In genomic region chr1:23691499-23692307, GRCh38 we compare ENCODE assay signal across 1 cellular context.
TF ChIP-seq lines count a peak whose summit lies in the region.

Gene RPL11, plus strand, starts transcription at chr1:23691806. Its CDS starts 18 bp downstream, at chr1:23691824.

TF ChIP-seq in HepG2, 621 proteins besides CTCF, POLR2A, EP300 and RAD21 (continued from another document and continues in another):
- TF ChIP-seq ZNF770 (CRISPR knock-in tag; IDR thresholded peaks at IDR 0.05) (0 out of 2 replicates have a peak, but pooled peaks have one; percentile 25), ZNF468 (CRISPR knock-in tag; IDR thresholded peaks at IDR 0.05) (no peak), SRSF1 (optimal IDR thresholded peaks at IDR 0.05; ENCODE audit: low read depth, low read length) (peak; percentile 95), NR2F2 (IDR thresholded peaks at IDR 0.05; ENCODE audit: borderline replicate concordance, low read depth) (peak; percentile 56; the same call in 1 of the 2 replicates), TFDP2 (CRISPR knock-in tag; IDR thresholded peaks at IDR 0.05) (no peak; the same call in none of the 2 replicates), TBL1XR1 (IDR thresholded peaks at IDR 0.05; ENCODE audit: borderline replicate concordance, low read length, partially characterized antibody) (peak; percentile 41), ZKSCAN8 (CRISPR knock-in tag; IDR thresholded peaks at IDR 0.05; ENCODE audit: borderline replicate concordance) (no peak), ZNF556 (CRISPR knock-in tag; IDR thresholded peaks at IDR 0.05; ENCODE audit: borderline replicate concordance) (peak; percentile 81; the same call in 1 of the 2 replicates), CREBL2 (CRISPR knock-in tag; IDR thresholded peaks at IDR 0.05; ENCODE audit: borderline replicate concordance) (no peak; the same call in 1 of the 2 replicates), ZNF720 (CRISPR knock-in tag; IDR thresholded peaks at IDR 0.05) (no peak), MTERF4 (CRISPR knock-in tag; IDR thresholded peaks at IDR 0.05) (0 out of 2 replicates have a peak, but pooled peaks have one; percentile 96), TMF1 (CRISPR knock-in tag; IDR thresholded peaks at IDR 0.05; ENCODE audit: low read depth) (peak; percentile 73), SIN3B (IDR thresholded peaks at IDR 0.05; ENCODE audit: low read length) (peak; percentile 16; the same call in 1 of the 2 replicates), SMYD3 (CRISPR knock-in tag; IDR thresholded peaks at IDR 0.05) (no peak), RXRB (CRISPR knock-in tag; IDR thresholded peaks at IDR 0.05; ENCODE audit: borderline replicate concordance) (0 out of 2 replicates have a peak, but pooled peaks have one; percentile 20), HBP1 (CRISPR knock-in tag; IDR thresholded peaks at IDR 0.05; ENCODE audit: low read depth) (peak; percentile 81; the same call in 1 of the 2 replicates), ZNF138 (CRISPR knock-in tag; IDR thresholded peaks at IDR 0.05; ENCODE audit: low read depth) (peak; percentile 76; the same call in 1 of the 2 replicates), CHD4 (IDR thresholded peaks at IDR 0.05; ENCODE audit: borderline replicate concordance, low read length) (no peak), ELF4 (CRISPR knock-in tag; IDR thresholded peaks at IDR 0.05; ENCODE audit: borderline replicate concordance) (peak; percentile 91; the same call in 1 of the 2 replicates), ZNF850 (CRISPR knock-in tag; conservative IDR thresholded peaks at IDR 0.05) (no peak), ZNF432 (CRISPR knock-in tag; IDR thresholded peaks at IDR 0.05; ENCODE audit: borderline replicate concordance) (no peak), ZNF691 (CRISPR knock-in tag; IDR thresholded peaks at IDR 0.05; ENCODE audit: borderline replicate concordance, low read depth) (no peak), NR1H2 (CRISPR knock-in tag; IDR thresholded peaks at IDR 0.05; ENCODE audit: borderline replicate concordance, low read depth) (no peak), ZBTB3 (CRISPR knock-in tag; IDR thresholded peaks at IDR 0.05; ENCODE audit: borderline replicate concordance, low read depth) (no peak), ZNF101 (CRISPR knock-in tag; IDR thresholded peaks at IDR 0.05; ENCODE audit: borderline replicate concordance, low read depth) (no peak), HCFC1 (IDR thresholded peaks at IDR 0.05; ENCODE audit: low read depth, low read length) (peak; percentile 46; the same call in 1 of the 2 replicates), ZEB1 (IDR thresholded peaks at IDR 0.05; ENCODE audit: insufficient replicate concordance, low read depth) (no peak), ZNF530 (CRISPR knock-in tag; IDR thresholded peaks at IDR 0.05; ENCODE audit: low read depth) (no peak), NFYC (CRISPR knock-in tag; IDR thresholded peaks at IDR 0.05) (no peak; the same call in 1 of the 2 replicates), AGO2 (optimal IDR thresholded peaks at IDR 0.05; ENCODE audit: low read depth, low read length) (peak; percentile 91), ZNF30 (CRISPR knock-in tag; IDR thresholded peaks at IDR 0.05) (no peak), HES4 (CRISPR knock-in tag; IDR thresholded peaks at IDR 0.05; ENCODE audit: borderline replicate concordance) (peak; percentile 45), ZNF451 (CRISPR knock-in tag; IDR thresholded peaks at IDR 0.05) (0 out of 2 replicates have a peak, but pooled peaks have one; percentile 40), FOXM1 (CRISPR knock-in tag; IDR thresholded peaks at IDR 0.05) (no peak), SKIL (CRISPR knock-in tag; IDR thresholded peaks at IDR 0.05; ENCODE audit: borderline replicate concordance) (no peak), MIER2 (CRISPR knock-in tag; IDR thresholded peaks at IDR 0.05) (peak; percentile 50; the same call in 1 of the 2 replicates), RXRA (CRISPR knock-in tag; IDR thresholded peaks at IDR 0.05) (peak; percentile 76; the same call in 1 of the 2 replicates), MBNL3 (CRISPR knock-in tag; conservative IDR thresholded peaks at IDR 0.05) (no peak), ZIK1 (CRISPR knock-in tag; IDR thresholded peaks at IDR 0.05; ENCODE audit: borderline replicate concordance, low read depth) (peak; percentile 59; the same call in 1 of the 2 replicates), ELF3 (CRISPR knock-in tag; IDR thresholded peaks at IDR 0.05) (peak; percentile 86), EZH2 (conservative IDR thresholded peaks at IDR 0.05; ENCODE audit: low read depth, low read length) (no peak), CEBPB (IDR thresholded peaks at IDR 0.05; ENCODE audit: borderline replicate concordance, low read depth, low read length) (no peak), NFKBIZ (CRISPR knock-in tag; IDR thresholded peaks at IDR 0.05) (peak; percentile 66; the same call in 1 of the 2 replicates), ZNF839 (CRISPR knock-in tag; IDR thresholded peaks at IDR 0.05; ENCODE audit: borderline replicate concordance) (no peak; the same call in 1 of the 2 replicates), ZNF264 (CRISPR knock-in tag; IDR thresholded peaks at IDR 0.05) (no peak; the same call in 1 of the 2 replicates), ZNF225 (CRISPR knock-in tag; IDR thresholded peaks at IDR 0.05) (peak; percentile 89), BRD4 (CRISPR knock-in tag; IDR thresholded peaks at IDR 0.05) (peak; percentile 90), DBP (CRISPR knock-in tag; IDR thresholded peaks at IDR 0.05; ENCODE audit: not compliant biosample characterization) (no peak), ZNF746 (CRISPR knock-in tag; IDR thresholded peaks at IDR 0.05) (no peak), ZNF335 (CRISPR knock-in tag; IDR thresholded peaks at IDR 0.05) (peak; percentile 78; the same call in 1 of the 2 replicates), ARID5B (CRISPR knock-in tag; IDR thresholded peaks at IDR 0.05) (0 out of 2 replicates have a peak, but pooled peaks have one; percentile 14), U2AF2 (IDR thresholded peaks at IDR 0.05; ENCODE audit: low read depth, low read length) (no peak), E2F5 (CRISPR knock-in tag; conservative IDR thresholded peaks at IDR 0.05) (no peak), TCF7 (IDR thresholded peaks at IDR 0.05; ENCODE audit: low read depth) (no peak), ZNF460 (CRISPR knock-in tag; IDR thresholded peaks at IDR 0.05; ENCODE audit: borderline replicate concordance) (no peak), MYC (CRISPR knock-in tag; IDR thresholded peaks at IDR 0.05; ENCODE audit: borderline replicate concordance) (peak; percentile 96), ATM (IDR thresholded peaks at IDR 0.05; ENCODE audit: borderline replicate concordance) (no peak), FOXA1 (IDR thresholded peaks at IDR 0.05) (no peak), FOXA1 (CRISPR knock-in tag; IDR thresholded peaks at IDR 0.05) (no peak)
